In genomic region chr4:141121768-141122415, GRCh38 we compare ENCODE assay signal across 21 cellular contexts. TPM values are rescaled to one million over a fixed set of nuclear protein-coding genes. Genes with fewer than 3 reads are reported as not detected.
DNase-seq lines count a peak whose midpoint lies in the region; ATAC-seq and TF ChIP-seq lines count a peak whose summit lies in the region.
"Had no signal": no experiment of that assay in that cellular context is flagged by ENCODE, and none has a peak within 500 bp of the region (broad histone marks: within the 10 kb centered on the region; RNA-seq: fewer than 3 reads in every experiment).

No MANE protein-coding gene starts in this region.

- no peaks in the 10 kb centered on the region for H3K9me3 Mint-ChIP-seq in activated CD4-positive, alpha-beta T cell treated with anti-CD3 and anti-CD28 coated beads for 36 hours (ENCODE audit: low read depth)
- H3K9me3 Mint-ChIP-seq in activated CD4-positive, alpha-beta T cell treated with anti-CD3 and anti-CD28 coated beads, Interleukin-2, amount 10 ng/mL, durations not matched to agents 7 days and 5 days: no peaks in the 10 kb centered on the region
- H3K9me3 Mint-ChIP-seq in stimulated activated memory B cell treated with anti-CD40 and anti-IgM and Interleukin-4, amounts not matched to agents 10 μg/mL and 1 μg/mL and 100 μg/mL, for 72 hours: peaks cover 3% of the 10 kb centered on the region

- H3K4me2 ChIP-seq in Loucy (ENCODE audit: low read depth, low read length, poor library complexity, severe bottlenecking): peak overlapping the region; percentile 59

- no peaks in the 10 kb centered on the region for H4K20me1 ChIP-seq in Loucy (ENCODE audit: insufficient read depth, low read length, poor library complexity, severe bottlenecking)

- peaks cover 33% of the 10 kb centered on the region for H3K27me3 Mint-ChIP-seq in activated CD4-positive, alpha-beta T cell treated with anti-CD3 and anti-CD28 coated beads for 36 hours
- peaks cover 9% of the 10 kb centered on the region for H3K27me3 Mint-ChIP-seq in activated CD4-positive, alpha-beta T cell treated with anti-CD3 and anti-CD28 coated beads, Interleukin-2, amount 10 ng/mL, durations not matched to agents 7 days and 5 days
- H3K27me3 Mint-ChIP-seq in stimulated activated memory B cell treated with anti-CD40 and anti-IgM and Interleukin-4, amounts not matched to agents 10 μg/mL and 1 μg/mL and 100 μg/mL, for 72 hours: peaks cover 9% of the 10 kb centered on the region

- peak; percentile 99 for ATAC-seq in activated CD4-positive, alpha-beta T cell treated with anti-CD3 and anti-CD28 coated beads for 36 hours
- peak; percentile 64 for ATAC-seq in HG02884 (IDR thresholded peaks at IDR 0.05; ENCODE audit: unreplicated experiment)
- peak; percentile 39 for ATAC-seq in stimulated activated memory B cell treated with anti-CD40 and anti-IgM and Interleukin-4, amounts not matched to agents 10 μg/mL and 1 μg/mL and 100 μg/mL, for 72 hours

- no peak overlapping the region for H3K27ac Mint-ChIP-seq in activated CD4-positive, alpha-beta T cell treated with anti-CD3 and anti-CD28 coated beads for 36 hours
- no peak overlapping the region for H3K27ac Mint-ChIP-seq in activated CD4-positive, alpha-beta T cell treated with anti-CD3 and anti-CD28 coated beads, Interleukin-2, amount 10 ng/mL, durations not matched to agents 7 days and 5 days
- H3K27ac Mint-ChIP-seq in stimulated activated memory B cell treated with anti-CD40 and anti-IgM and Interleukin-4, amounts not matched to agents 10 μg/mL and 1 μg/mL and 100 μg/mL, for 72 hours: no peak overlapping the region

- H3K4me3 ChIP-seq in Loucy (ENCODE audit: low read length, poor library complexity, severe bottlenecking): peak overlapping the region; percentile 41
- H3K4me3 ChIP-seq: heart left ventricle, lung, SJCRH30, skin epidermis, tibial nerve had no signal

- H3K9me2 ChIP-seq in Loucy (replicated peaks; ENCODE audit: low read depth, low read length): no peaks in the 10 kb centered on the region

- peaks cover 51% of the 10 kb centered on the region for H3K4me1 ChIP-seq in Loucy (ENCODE audit: insufficient read depth, low read length, poor library complexity, severe bottlenecking)
- H3K4me1 ChIP-seq: tibial nerve had no signal

- no peak for TF ChIP-seq CTCF in Loucy (conservative IDR thresholded peaks at IDR 0.05; ENCODE audit: low read length)

- intact Hi-C loops in activated CD4-positive, alpha-beta T cell treated with anti-CD3 and anti-CD28 coated beads for 36 hours (cut with DNase I, micrococcal nuclease): loop anchor here in 1 of 2 experiments (5.0 kb wide), 1 partner anchor 1135 kb away; no protein-coding TSS in a partner anchor

- H3K36me3 ChIP-seq in Loucy (ENCODE audit: insufficient read depth, low read length): no peaks in the 10 kb centered on the region
- H3K36me3 ChIP-seq: tibial nerve had no signal

- H3K9me3 ChIP-seq in Loucy (ENCODE audit: insufficient read depth, low read depth, low read length): no peaks in the 10 kb centered on the region
- H3K9me3 ChIP-seq: BE2C had no signal

- no peaks in the 10 kb centered on the region for H3K27me3 ChIP-seq in Loucy (ENCODE audit: insufficient read depth, low read length, poor library complexity, severe bottlenecking)
- H3K27me3 ChIP-seq: BE2C, heart left ventricle, SJCRH30, tibial nerve had no signal

- CTCF ChIA-PET in activated CD4-positive, alpha-beta T cell treated with anti-CD3 and anti-CD28 coated beads for 36 hours (lab: Charles Lee): interaction anchor here (1.3 to 1.7 kb wide), 3 partner anchors 10 to 14 kb away, joined by 4 to 6 read pairs (median 5); partner anchors contain the start of gene RNF150
- CTCF ChIA-PET in activated CD4-positive, alpha-beta T cell treated with anti-CD3 and anti-CD28 coated beads, Interleukin-2, amount 10 ng/mL, durations not matched to agents 7 days and 5 days (lab: Charles Lee): interaction anchor here (1.3 kb wide), 1 partner anchor 9 kb away, joined by 4 read pairs; no protein-coding TSS in a partner anchor

- H3K9ac ChIP-seq in Loucy (ENCODE audit: low read depth, low read length, poor library complexity, severe bottlenecking): peak overlapping the region; percentile 36

- no peaks in the 10 kb centered on the region for H3F3A ChIP-seq in Loucy (ENCODE audit: low read depth)

- H3K4me1 Mint-ChIP-seq in activated CD4-positive, alpha-beta T cell treated with anti-CD3 and anti-CD28 coated beads for 36 hours: peaks cover 14% of the 10 kb centered on the region
- peaks cover 3% of the 10 kb centered on the region for H3K4me1 Mint-ChIP-seq in activated CD4-positive, alpha-beta T cell treated with anti-CD3 and anti-CD28 coated beads, Interleukin-2, amount 10 ng/mL, durations not matched to agents 7 days and 5 days
- no peaks in the 10 kb centered on the region for H3K4me1 Mint-ChIP-seq in stimulated activated memory B cell treated with anti-CD40 and anti-IgM and Interleukin-4, amounts not matched to agents 10 μg/mL and 1 μg/mL and 100 μg/mL, for 72 hours

- peaks cover 23% of the 10 kb centered on the region; the same call in 1 of the 2 replicates for H3K79me2 ChIP-seq in Loucy (ENCODE audit: insufficient read depth, low read length)

- H3K36me3 Mint-ChIP-seq in activated CD4-positive, alpha-beta T cell treated with anti-CD3 and anti-CD28 coated beads for 36 hours (ENCODE audit: low read depth): no peaks in the 10 kb centered on the region
- H3K36me3 Mint-ChIP-seq in activated CD4-positive, alpha-beta T cell treated with anti-CD3 and anti-CD28 coated beads, Interleukin-2, amount 10 ng/mL, durations not matched to agents 7 days and 5 days (ENCODE audit: low read depth): no peaks in the 10 kb centered on the region
- no peaks in the 10 kb centered on the region for H3K36me3 Mint-ChIP-seq in stimulated activated memory B cell treated with anti-CD40 and anti-IgM and Interleukin-4, amounts not matched to agents 10 μg/mL and 1 μg/mL and 100 μg/mL, for 72 hours

- DNase-seq in activated CD4-positive, alpha-beta T cell treated with anti-CD3 and anti-CD28 coated beads for 36 hours: peak; percentile 66
- DNase-seq in activated CD4-positive, alpha-beta T cell treated with anti-CD3 and anti-CD28 coated beads, Interleukin-2, amount 10 ng/mL, durations not matched to agents 7 days and 5 days: no peak
- DNase-seq in COR-L47 (lab: John Stamatoyannopoulos, UW): no peak
- no peak for DNase-seq in NCI-H748 (lab: John Stamatoyannopoulos, UW; ENCODE audit: unreplicated experiment)
- DNase-seq in activated naive CD4-positive, alpha-beta T cell treated with Interleukin-2 at 50 U/mL for 16 hours: no peak
- DNase-seq: activated effector memory CD4-positive, alpha-beta T cell treated with Interleukin-2 at 50 U/mL for 16 hours; anterior cingulate cortex; BE2C; cerebellar nuclear complex; GF-D8; heart left ventricle; NCI-H1930; NCI-H510A treated with DMSO at 0.1 percent for 48 hours; SJCRH30; T-helper 2 cell had no signal

- no peak overlapping the region for H3K4me3 Mint-ChIP-seq in activated CD4-positive, alpha-beta T cell treated with anti-CD3 and anti-CD28 coated beads for 36 hours
- H3K4me3 Mint-ChIP-seq in activated CD4-positive, alpha-beta T cell treated with anti-CD3 and anti-CD28 coated beads, Interleukin-2, amount 10 ng/mL, durations not matched to agents 7 days and 5 days: no peak overlapping the region
- H3K4me3 Mint-ChIP-seq in stimulated activated memory B cell treated with anti-CD40 and anti-IgM and Interleukin-4, amounts not matched to agents 10 μg/mL and 1 μg/mL and 100 μg/mL, for 72 hours: no peak overlapping the region

- POLR2A ChIA-PET in activated CD4-positive, alpha-beta T cell treated with anti-CD3 and anti-CD28 coated beads for 36 hours (lab: Charles Lee): no interaction called here
- POLR2A ChIA-PET in activated CD4-positive, alpha-beta T cell treated with anti-CD3 and anti-CD28 coated beads, Interleukin-2, amount 10 ng/mL, durations not matched to agents 7 days and 5 days (lab: Charles Lee): no interaction called here

- no peak overlapping the region for H2AFZ ChIP-seq in Loucy (ENCODE audit: low read length)

RNA-seq across cellular contexts. Expression of gene RNF150, which starts 11.4 kb away (rescaled TPM):
- total RNA-seq in activated CD4-positive, alpha-beta T cell treated with anti-CD3 and anti-CD28 coated beads for 36 hours: under 1 TPM; 0.02 to 0.14 TPM
- under 1 TPM in 1 of 2 experiments, not detected in 1; 0.02 TPM for total RNA-seq in activated CD4-positive, alpha-beta T cell treated with anti-CD3 and anti-CD28 coated beads, Interleukin-2, amount 10 ng/mL, durations not matched to agents 7 days and 5 days

Comparison
In these comparisons a context has a peak if more than half of its experiments do, and no peak if none do; other contexts are left out.
1. ATAC-seq: peak in every context shown above with its lines; median percentile 99 in activated CD4-positive, alpha-beta T cell treated with anti-CD3 and anti-CD28 coated beads for 36 hours; 64 in HG02884; 39 in stimulated activated memory B cell treated with anti-CD40 and anti-IgM and Interleukin-4, amounts not matched to agents 10 μg/mL and 1 μg/mL and 100 μg/mL, for 72 hours.